ENCODE assay signal across 20 cellular contexts in the genomic region with DNA sequence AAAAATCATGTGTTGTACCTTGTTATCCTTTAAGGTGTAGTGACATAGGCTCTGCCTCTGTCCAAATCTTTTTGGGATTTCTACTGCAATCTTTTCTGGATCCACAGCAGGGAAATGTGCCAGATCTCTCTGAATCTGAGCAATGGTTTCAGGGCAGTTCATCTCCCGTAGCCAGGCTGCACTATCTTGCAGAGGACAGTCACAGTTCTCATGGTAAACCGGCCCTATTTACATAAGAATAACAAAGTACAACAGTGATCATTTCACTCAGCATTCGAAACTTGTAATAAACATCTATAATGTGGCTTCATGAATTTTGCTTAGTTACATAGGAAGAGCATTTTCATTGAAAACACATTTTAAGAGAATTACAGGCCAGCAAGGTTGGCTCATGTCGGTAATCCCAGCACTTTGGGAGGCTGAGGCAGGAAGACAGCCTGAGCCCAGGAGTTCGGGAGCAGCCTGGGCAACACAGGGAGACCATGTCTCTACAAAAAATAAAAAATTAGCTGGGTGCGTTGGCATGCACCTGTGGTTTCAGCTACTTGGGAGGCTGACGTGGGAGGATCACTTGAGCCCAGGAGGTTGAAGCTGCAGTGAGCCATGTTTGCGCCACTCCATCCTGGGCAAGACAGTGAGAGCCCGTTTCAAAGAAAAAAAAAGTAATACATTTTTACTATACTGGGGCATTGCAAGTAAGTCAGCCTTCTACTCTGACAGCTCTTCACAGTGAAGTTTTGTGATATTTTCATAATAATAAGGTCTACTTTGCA. TPM values are rescaled to one million over a fixed set of nuclear protein-coding genes. Genes with fewer than 3 reads are reported as not detected.
"Had no signal": no experiment of that assay in that cellular context is flagged by ENCODE, and none has a peak within 500 bp of the region (broad histone marks: within the 10 kb centered on the region; RNA-seq: fewer than 3 reads in every experiment).

No MANE protein-coding gene starts in this region.

- H3K36me3 ChIP-seq: neutrophil, right lobe of liver had no signal

- H3K27me3 ChIP-seq: esophagus squamous epithelium, gastroesophageal sphincter, right lobe of liver, tibial artery, upper lobe of left lung, vagina had no signal

- H3K4me3 ChIP-seq: esophagus squamous epithelium, gastroesophageal sphincter, psoas muscle, right lobe of liver, tibial artery, upper lobe of left lung, vagina had no signal

- ATAC-seq: gastroesophageal sphincter; naive thymus-derived CD4-positive, alpha-beta T cell; psoas muscle; right lobe of liver; stimulated activated memory B cell treated with anti-CD40 and anti-IgM and Interleukin-4, amounts not matched to agents 10 μg/mL and 1 μg/mL and 100 μg/mL, for 72 hours had no signal

- H3K27ac Mint-ChIP-seq: naive thymus-derived CD4-positive, alpha-beta T cell; nephron progenitor cell; stimulated activated memory B cell treated with anti-CD40 and anti-IgM and Interleukin-4, amounts not matched to agents 10 μg/mL and 1 μg/mL and 100 μg/mL, for 72 hours; stimulated activated naive CD8-positive, alpha-beta T cell treated with anti-CD3 and anti-CD28 coated beads, Interleukin-15, Interleukin-2, amounts not matched to agents 100 ng/mL and 50 ng/mL, for 24 hours had no signal

- DNase-seq: effector memory CD4-positive, alpha-beta T cell; esophagus squamous epithelium; foreskin fibroblast; glutamatergic neuron; kidney glomerular epithelial cell; mesendoderm; naive thymus-derived CD4-positive, alpha-beta T cell; nephron progenitor cell; psoas muscle; retina; right lobe of liver; stimulated activated CD4-positive, alpha-beta T cell treated with anti-CD3 and anti-CD28 coated beads, Interleukin-4, amount 100 ng/mL, for 24 hours; tibial artery; upper lobe of left lung had no signal

- H3K9me3 ChIP-seq: esophagus squamous epithelium, gastroesophageal sphincter, neutrophil, psoas muscle, right lobe of liver, tibial artery, upper lobe of left lung, vagina had no signal

- FAIRE-seq: islet of Langerhans had no signal

- H3K36me3 Mint-ChIP-seq: stimulated activated memory B cell treated with anti-CD40 and anti-IgM and Interleukin-4, amounts not matched to agents 10 μg/mL and 1 μg/mL and 100 μg/mL, for 72 hours had no signal

- H3K27ac ChIP-seq: esophagus squamous epithelium, gastroesophageal sphincter, neutrophil, psoas muscle, right lobe of liver, tibial artery, upper lobe of left lung, vagina had no signal

- H3K9me3 Mint-ChIP-seq: nephron progenitor cell; stimulated activated memory B cell treated with anti-CD40 and anti-IgM and Interleukin-4, amounts not matched to agents 10 μg/mL and 1 μg/mL and 100 μg/mL, for 72 hours; stimulated activated naive CD8-positive, alpha-beta T cell treated with anti-CD3 and anti-CD28 coated beads, Interleukin-15, Interleukin-2, amounts not matched to agents 100 ng/mL and 50 ng/mL, for 24 hours had no signal

- H3K4me3 Mint-ChIP-seq: naive thymus-derived CD4-positive, alpha-beta T cell; nephron progenitor cell; stimulated activated memory B cell treated with anti-CD40 and anti-IgM and Interleukin-4, amounts not matched to agents 10 μg/mL and 1 μg/mL and 100 μg/mL, for 72 hours; stimulated activated naive CD8-positive, alpha-beta T cell treated with anti-CD3 and anti-CD28 coated beads, Interleukin-15, Interleukin-2, amounts not matched to agents 100 ng/mL and 50 ng/mL, for 24 hours had no signal

RNA-seq across cellular contexts. Expression of gene POGLUT2, which starts 5.0 kb away (rescaled TPM):
- polyA plus RNA-seq: naive thymus-derived CD4-positive, alpha-beta T cell had no signal
